ENCODE assay signal across 10 cellular contexts in the genomic region with DNA sequence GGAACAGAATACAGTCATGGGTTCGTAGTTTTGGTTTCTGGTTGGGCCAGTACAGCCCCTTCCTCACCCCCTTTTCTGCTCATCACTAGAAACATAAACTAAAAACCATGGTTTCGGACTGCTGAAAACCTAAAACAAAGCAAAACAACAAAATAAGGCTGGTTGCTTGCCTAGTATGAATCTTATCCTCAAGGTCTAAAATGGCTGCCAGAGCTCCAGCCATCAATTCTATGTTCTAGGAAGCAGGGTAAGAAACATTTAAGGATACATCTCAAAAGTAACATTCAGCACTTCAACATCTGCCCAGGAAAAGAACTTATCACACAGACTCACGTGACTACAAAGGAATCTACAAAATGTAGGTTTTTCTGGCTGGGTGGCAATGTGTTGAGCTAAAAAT.
"Had no signal": no experiment of that assay in that cellular context is flagged by ENCODE, and none has a peak within 500 bp of the region (broad histone marks: within the 10 kb centered on the region; RNA-seq: fewer than 3 reads in every experiment).

No MANE protein-coding gene starts in this region.

- H3K9ac ChIP-seq: GM23248, KMS-11 had no signal

- H3K27ac Mint-ChIP-seq: H9, HFFc6 had no signal

- H2AFZ ChIP-seq: GM23248 had no signal

- H3K4me3 Mint-ChIP-seq: H9, HFFc6 had no signal

- FAIRE-seq: H54, HTR-8/SVneo had no signal

- H3K27ac ChIP-seq: GM23248, KMS-11 had no signal

- H3K4me2 ChIP-seq: KMS-11 had no signal

- DNase-seq: GM23248, GOT3, H9, HCEC 1CT, HFFc6, IMR-90, KBM-7 had no signal

- H3K9me3 Mint-ChIP-seq: H9, HFFc6 had no signal

- H3K4me1 Mint-ChIP-seq: H9 had no signal

- H3K4me3 ChIP-seq: GM23248 had no signal
